ENCODE assay signal across 8 cellular contexts in the genomic region with DNA sequence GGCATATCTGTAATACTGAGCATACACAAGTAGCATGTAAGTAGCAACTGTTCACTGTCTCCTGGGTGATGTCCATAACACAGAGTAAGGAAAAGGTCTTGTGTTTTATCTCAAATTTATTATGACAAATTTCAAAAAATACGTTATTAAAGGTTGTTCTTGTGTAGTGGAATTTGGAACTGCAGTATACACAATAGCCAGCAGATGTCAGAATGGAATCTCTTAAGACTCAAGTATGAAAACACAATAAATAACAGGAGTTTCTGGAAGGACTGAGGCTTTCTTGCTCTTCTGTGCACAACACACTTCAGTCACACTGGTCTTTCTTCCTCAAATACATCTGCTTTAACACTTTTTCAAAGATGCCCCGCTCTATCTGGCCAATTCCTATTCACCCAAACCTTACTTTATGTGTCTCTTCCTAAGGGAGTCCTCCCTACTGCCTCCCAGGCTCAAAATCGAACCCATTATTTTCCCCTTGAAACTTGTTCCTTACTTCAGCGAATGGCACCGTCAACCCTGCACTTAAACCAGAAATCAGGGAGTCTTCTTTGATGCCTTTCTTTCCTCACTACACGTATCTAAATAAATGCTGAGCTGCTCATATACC. TPM values are rescaled to one million over a fixed set of nuclear protein-coding genes. Genes with fewer than 3 reads are reported as not detected.
DNase-seq lines count a peak whose midpoint lies in the region; ATAC-seq and TF ChIP-seq lines count a peak whose summit lies in the region.

No MANE protein-coding gene starts in this region.

- H3K27me3 ChIP-seq in osteoblast (ENCODE audit: insufficient read depth, low read length) = no peaks in the 10 kb centered on the region

- no peaks in the 10 kb centered on the region for H3K9me3 Mint-ChIP-seq in activated CD4-positive, alpha-beta memory T cell treated with anti-CD3 and anti-CD28 coated beads for 36 hours

- H3K36me3 ChIP-seq in osteoblast (ENCODE audit: insufficient read depth, low read length) = peaks cover 64% of the 10 kb centered on the region

- no peak overlapping the region for H3K27ac Mint-ChIP-seq in activated CD4-positive, alpha-beta memory T cell treated with anti-CD3 and anti-CD28 coated beads for 36 hours

- no peak overlapping the region for H3K4me3 ChIP-seq in HFF-Myc (replicated peaks; ENCODE audit: low read depth, low read length)
- no peak overlapping the region for H3K4me3 ChIP-seq in osteoblast (ENCODE audit: insufficient read depth, low read length)

- H3K27ac ChIP-seq in osteoblast (ENCODE audit: low read depth, low read length) = no peak overlapping the region

- peaks cover 37% of the 10 kb centered on the region for H3K79me2 ChIP-seq in osteoblast (ENCODE audit: insufficient read depth, low read length)

- CTCF ChIA-PET in activated CD4-positive, alpha-beta memory T cell treated with anti-CD3 and anti-CD28 coated beads for 36 hours (lab: Charles Lee) = interaction anchor here (0.7 to 1.3 kb wide), 3 partner anchors 9 to 187 kb away, joined by 3 read pairs; no protein-coding TSS in a partner anchor

- peaks cover 8% of the 10 kb centered on the region for H4K20me1 ChIP-seq in osteoblast (ENCODE audit: insufficient read depth, low read length)

- peaks cover 5% of the 10 kb centered on the region for H3K4me1 Mint-ChIP-seq in activated CD4-positive, alpha-beta memory T cell treated with anti-CD3 and anti-CD28 coated beads for 36 hours (ENCODE audit: low read depth)

- peak; percentile 54 for TF ChIP-seq CTCF in HFF-Myc (IDR thresholded peaks at IDR 0.05; ENCODE audit: low read depth, low read length, missing control alignments)
- peak; percentile 70 for TF ChIP-seq CTCF in osteoblast (IDR thresholded peaks at IDR 0.05; ENCODE audit: extremely low read depth, low read depth, low read length)

- H2AFZ ChIP-seq in osteoblast (ENCODE audit: low read length) = no peak overlapping the region

- no peak overlapping the region for H3K4me3 Mint-ChIP-seq in activated CD4-positive, alpha-beta memory T cell treated with anti-CD3 and anti-CD28 coated beads for 36 hours

- peaks cover 50% of the 10 kb centered on the region for H3K36me3 Mint-ChIP-seq in activated CD4-positive, alpha-beta memory T cell treated with anti-CD3 and anti-CD28 coated beads for 36 hours

- no peaks in the 10 kb centered on the region for H3K9me3 ChIP-seq in osteoblast (ENCODE audit: low read depth, low read length)

- no peak overlapping the region for H3K4me2 ChIP-seq in osteoblast (ENCODE audit: insufficient read depth, low read length)

- intact Hi-C loops in activated CD4-positive, alpha-beta memory T cell treated with anti-CD3 and anti-CD28 coated beads for 36 hours (cut with micrococcal nuclease) = no loop called here

- no peaks in the 10 kb centered on the region for H3K4me1 ChIP-seq in osteoblast (ENCODE audit: insufficient read depth, low read length)

- POLR2A ChIA-PET in activated CD4-positive, alpha-beta memory T cell treated with anti-CD3 and anti-CD28 coated beads for 36 hours (lab: Charles Lee) = interaction anchor here (0.7 kb wide), 1 partner anchor 10 kb away, joined by 3 read pairs; the partner anchor contains the start of gene TOMM5

- DNase-seq in COLO829 (ENCODE audit: low spot score) (peak; percentile 55), HFF-Myc (ENCODE audit: extremely low read depth, low read depth) (no peak), SK-N-DZ (ENCODE audit: low spot score) (peak; percentile 47), fibroblast of gingiva (ENCODE audit: low read depth) (peak; percentile 70), osteoblast (ENCODE audit: insufficient read length, low spot score, missing footprints) (no peak), HPDE6-E6E7 (ENCODE audit: extremely low spot score) (no peak)
- DNase-seq in activated CD4-positive, alpha-beta memory T cell treated with anti-CD3 and anti-CD28 coated beads for 36 hours = no peak

- no peaks in the 10 kb centered on the region for H3K27me3 Mint-ChIP-seq in activated CD4-positive, alpha-beta memory T cell treated with anti-CD3 and anti-CD28 coated beads for 36 hours

- no peak for ATAC-seq in GM19351 (IDR thresholded peaks at IDR 0.05; ENCODE audit: unreplicated experiment)

RNA-seq across cellular contexts. Expression of gene FBXO10, which starts 6.5 kb away (rescaled TPM):
- 13.7 and 15.8 TPM in 2 replicates for polyA plus RNA-seq in SK-N-DZ (2014; cell fraction: cytosol; rRNA removed)
- 23.1 and 25.5 TPM in 2 replicates for polyA plus RNA-seq in SK-N-DZ (2014; cell fraction: nucleus; rRNA removed)
- total RNA-seq in osteoblast = 27.7 and 28.6 TPM in 2 replicates
- total RNA-seq in activated CD4-positive, alpha-beta memory T cell treated with anti-CD3 and anti-CD28 coated beads for 36 hours = 1 to 10 TPM; 3.6 to 3.9 TPM

RNA-seq across cellular contexts. Expression of gene TOMM5, which starts 9.7 kb away (rescaled TPM):
- 443 and 454 TPM in 2 replicates for polyA plus RNA-seq in SK-N-DZ (2014; cell fraction: cytosol; rRNA removed)
- 310 and 362 TPM in 2 replicates for polyA plus RNA-seq in SK-N-DZ (2014; cell fraction: nucleus; rRNA removed)
- 69.5 and 72.4 TPM in 2 replicates for total RNA-seq in osteoblast
- total RNA-seq in activated CD4-positive, alpha-beta memory T cell treated with anti-CD3 and anti-CD28 coated beads for 36 hours = 100 to 1,000 TPM; 146 to 147 TPM

Comparison
In these comparisons a context has a peak if more than half of its experiments do, and no peak if none do; other contexts are left out.
1. DNase-seq: peak in COLO829 (single experiment), SK-N-DZ (single experiment) and fibroblast of gingiva (single experiment); none in HFF-Myc (single experiment), osteoblast (single experiment), HPDE6-E6E7 (single experiment) and activated CD4-positive, alpha-beta memory T cell treated with anti-CD3 and anti-CD28 coated beads for 36 hours (single experiment).